In the genomic region with DNA sequence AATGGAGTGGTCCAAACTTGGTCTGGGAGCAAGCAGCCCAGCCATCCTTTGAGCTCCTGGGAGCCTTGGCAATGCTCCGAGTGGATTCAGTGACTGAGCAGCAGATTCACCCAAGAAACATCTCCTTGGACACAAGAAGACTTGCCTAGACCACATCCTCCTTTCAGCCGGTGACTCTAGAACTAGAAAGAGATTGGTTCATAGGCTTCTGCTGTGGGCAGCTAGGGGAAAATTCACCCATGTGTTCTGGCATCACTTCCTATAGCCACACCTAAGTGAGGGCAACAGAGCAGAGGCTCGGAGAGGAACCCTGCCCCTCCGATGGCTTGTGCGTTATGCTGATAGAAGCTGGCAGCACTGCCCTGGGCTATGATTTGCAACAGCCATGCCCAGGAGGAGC, we compare ENCODE assay signal across 26 cellular contexts. TPM values are rescaled to one million over a fixed set of nuclear protein-coding genes. Genes with fewer than 3 reads are reported as not detected.
"Had no signal": no experiment of that assay in that cellular context is flagged by ENCODE, and none has a peak within 500 bp of the region (broad histone marks: within the 10 kb centered on the region; RNA-seq: fewer than 3 reads in every experiment).

No MANE protein-coding gene starts in this region.

- H3K27ac Mint-ChIP-seq: natural killer cell treated with Interleukin-12 subunit alpha and Interleukin-12 subunit beta and Interleukin-15 and Interleukin-18, amount 100 ng/mL, for 72 hours; neural progenitor cell had no signal

- H3K9me3 Mint-ChIP-seq: natural killer cell treated with Interleukin-12 subunit alpha and Interleukin-12 subunit beta and Interleukin-15 and Interleukin-18, amount 100 ng/mL, for 72 hours had no signal

- H3K36me3 ChIP-seq: neural progenitor cell, ovary, uterus had no signal

- DNase-seq: dorsolateral prefrontal cortex; effector CD8-positive, alpha-beta T cell; heart left ventricle; hippocampal formation; left colon; left ventricle myocardium superior; mesenchymal stem cell; midbrain; nucleus accumbens; ovary; small intestine; stimulated activated CD4-positive, alpha-beta T cell treated with anti-CD3 and anti-CD28 coated beads, Interleukin-12 subunit alpha, Interleukin-12 subunit beta, amount 100 ng/mL, for 4 hours; stimulated activated naive CD4-positive, alpha-beta T cell; thyroid gland; upper lobe of left lung; uterus had no signal

- H3K27ac ChIP-seq: dorsolateral prefrontal cortex, heart left ventricle, neural progenitor cell, right atrium auricular region, suprapubic skin, thyroid gland, upper lobe of left lung, uterus had no signal

- H3K4me1 Mint-ChIP-seq: neural progenitor cell had no signal

- H3K27me3 ChIP-seq: neural progenitor cell, ovary, right atrium auricular region, suprapubic skin, thyroid gland, upper lobe of left lung, uterus had no signal

- H2AFZ ChIP-seq: neural progenitor cell had no signal

- H3K4me1 ChIP-seq: heart left ventricle, neural progenitor cell, right atrium auricular region, suprapubic skin, thyroid gland, upper lobe of left lung, uterus had no signal

- H3K4me3 ChIP-seq: dorsolateral prefrontal cortex, heart left ventricle, lung, neural progenitor cell, ovary, right atrium auricular region, suprapubic skin, thyroid gland, upper lobe of left lung, uterus had no signal

- H3K9me3 ChIP-seq: ovary, right atrium auricular region, suprapubic skin, thyroid gland, upper lobe of left lung, uterus had no signal

- H3K9ac ChIP-seq: neural progenitor cell had no signal

- H3K4me2 ChIP-seq: neural progenitor cell had no signal

- H3K27me3 Mint-ChIP-seq: natural killer cell treated with Interleukin-12 subunit alpha and Interleukin-12 subunit beta and Interleukin-15 and Interleukin-18, amount 100 ng/mL, for 72 hours had no signal

- H3K4me3 Mint-ChIP-seq: natural killer cell treated with Interleukin-12 subunit alpha and Interleukin-12 subunit beta and Interleukin-15 and Interleukin-18, amount 100 ng/mL, for 72 hours; neural progenitor cell had no signal

- ATAC-seq: heart left ventricle; left colon; left ventricle myocardium superior; natural killer cell treated with Interleukin-12 subunit alpha and Interleukin-12 subunit beta and Interleukin-15 and Interleukin-18, amount 100 ng/mL, for 72 hours had no signal

- H3K36me3 Mint-ChIP-seq: natural killer cell treated with Interleukin-12 subunit alpha and Interleukin-12 subunit beta and Interleukin-15 and Interleukin-18, amount 100 ng/mL, for 72 hours had no signal

RNA-seq across cellular contexts. Expression of gene PNMA6F, which starts 28.4 kb away (rescaled TPM):
- total RNA-seq: glomerular endothelial cell; heart left ventricle; kidney epithelial cell; left colon; left ventricle myocardium superior; lung; natural killer cell treated with Interleukin-12 subunit alpha and Interleukin-12 subunit beta and Interleukin-15 and Interleukin-18, amount 100 ng/mL, for 72 hours; ovary; posterior vena cava; right atrium auricular region; suprapubic skin; thyroid gland; upper lobe of left lung; uterus had no signal
- polyA plus RNA-seq: esophagus, heart left ventricle, lung, small intestine had no signal

RNA-seq across cellular contexts. Expression of gene PNMA6E, which starts 51.2 kb away (rescaled TPM):
- total RNA-seq: frontal cortex; glomerular endothelial cell; heart left ventricle; kidney epithelial cell; left colon; left ventricle myocardium superior; lung; natural killer cell treated with Interleukin-12 subunit alpha and Interleukin-12 subunit beta and Interleukin-15 and Interleukin-18, amount 100 ng/mL, for 72 hours; posterior vena cava; right atrium auricular region; thyroid gland; uterus had no signal
- polyA plus RNA-seq: esophagus, heart left ventricle, small intestine had no signal
